In genomic region chr17:78601577-78602190, GRCh38 we compare ENCODE assay signal across 1 cellular context.
TF ChIP-seq lines count a peak whose summit lies in the region.

No MANE protein-coding gene starts in this region.

TF ChIP-seq in HCT116, 20 proteins besides CTCF, POLR2A, EP300 and RAD21 (continued from another document):
- TF ChIP-seq REST (IDR thresholded peaks at IDR 0.05; ENCODE audit: low read depth): no peak
- no peak for TF ChIP-seq EGR1 (IDR thresholded peaks at IDR 0.05; ENCODE audit: low read depth)
- TF ChIP-seq EZH2 (IDR thresholded peaks at IDR 0.05): no peak
TF ChIP-seq in HCT116: peak in this region for 1.
